In the genomic region with DNA sequence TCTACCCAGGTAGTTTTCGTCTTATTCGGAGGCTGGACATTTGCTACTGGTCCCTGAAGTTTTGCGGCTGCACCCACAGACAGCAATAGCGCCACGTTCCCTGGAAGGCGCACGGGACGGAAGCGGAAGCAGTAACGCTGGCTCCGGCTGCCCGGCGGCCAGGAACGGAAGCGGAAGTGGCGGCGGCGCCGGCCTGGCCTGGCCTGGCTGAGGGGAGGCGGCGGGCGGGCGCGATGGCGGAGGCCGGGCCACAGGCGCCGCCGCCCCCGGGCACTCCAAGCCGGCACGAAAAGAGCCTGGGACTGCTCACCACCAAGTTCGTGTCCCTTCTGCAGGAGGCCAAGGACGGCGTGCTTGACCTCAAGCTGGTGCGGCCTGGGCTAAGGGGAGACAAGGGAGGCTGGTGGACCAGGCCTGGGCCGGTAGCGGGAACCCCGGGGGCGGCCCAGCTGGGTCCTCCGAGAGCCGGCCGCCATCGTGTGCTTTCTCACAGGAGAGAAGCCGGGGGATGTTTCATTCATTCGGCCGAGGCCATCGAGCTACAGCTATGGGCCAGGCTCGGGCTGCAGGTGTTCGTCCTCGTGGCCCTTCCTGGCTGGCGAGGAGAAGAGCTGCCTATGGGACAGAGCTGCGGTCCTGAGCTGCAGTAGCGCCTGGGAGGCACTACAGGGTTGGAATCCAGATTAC, we compare ENCODE assay signal across 1 cellular context.
A peak's percentile ranks its signal among the peaks of the same experiment; 100 is the strongest.
TF ChIP-seq lines count a peak whose summit lies in the region.

A gene with protein sequence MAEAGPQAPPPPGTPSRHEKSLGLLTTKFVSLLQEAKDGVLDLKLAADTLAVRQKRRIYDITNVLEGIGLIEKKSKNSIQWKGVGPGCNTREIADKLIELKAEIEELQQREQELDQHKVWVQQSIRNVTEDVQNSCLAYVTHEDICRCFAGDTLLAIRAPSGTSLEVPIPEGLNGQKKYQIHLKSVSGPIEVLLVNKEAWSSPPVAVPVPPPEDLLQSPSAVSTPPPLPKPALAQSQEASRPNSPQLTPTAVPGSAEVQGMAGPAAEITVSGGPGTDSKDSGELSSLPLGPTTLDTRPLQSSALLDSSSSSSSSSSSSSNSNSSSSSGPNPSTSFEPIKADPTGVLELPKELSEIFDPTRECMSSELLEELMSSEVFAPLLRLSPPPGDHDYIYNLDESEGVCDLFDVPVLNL (plus strand): TSS at position 161 of the 687 bp plus-strand sequence. CDS start 73 bp downstream, at position 234.

TF ChIP-seq in GM12878, 131 proteins besides CTCF, POLR2A, EP300 and RAD21 (continued from another document and continues in another):
- TF ChIP-seq, protein P1, sequence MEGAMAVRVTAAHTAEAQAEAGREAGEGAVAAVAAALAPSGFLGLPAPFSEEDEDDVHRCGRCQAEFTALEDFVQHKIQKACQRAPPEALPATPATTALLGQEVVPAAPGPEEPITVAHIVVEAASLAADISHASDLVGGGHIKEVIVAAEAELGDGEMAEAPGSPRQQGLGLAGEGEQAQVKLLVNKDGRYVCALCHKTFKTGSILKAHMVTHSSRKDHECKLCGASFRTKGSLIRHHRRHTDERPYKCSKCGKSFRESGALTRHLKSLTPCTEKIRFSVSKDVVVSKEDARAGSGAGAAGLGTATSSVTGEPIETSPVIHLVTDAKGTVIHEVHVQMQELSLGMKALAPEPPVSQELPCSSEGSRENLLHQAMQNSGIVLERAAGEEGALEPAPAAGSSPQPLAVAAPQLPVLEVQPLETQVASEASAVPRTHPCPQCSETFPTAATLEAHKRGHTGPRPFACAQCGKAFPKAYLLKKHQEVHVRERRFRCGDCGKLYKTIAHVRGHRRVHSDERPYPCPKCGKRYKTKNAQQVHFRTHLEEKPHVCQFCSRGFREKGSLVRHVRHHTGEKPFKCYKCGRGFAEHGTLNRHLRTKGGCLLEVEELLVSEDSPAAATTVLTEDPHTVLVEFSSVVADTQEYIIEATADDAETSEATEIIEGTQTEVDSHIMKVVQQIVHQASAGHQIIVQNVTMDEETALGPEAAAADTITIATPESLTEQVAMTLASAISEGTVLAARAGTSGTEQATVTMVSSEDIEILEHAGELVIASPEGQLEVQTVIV (IDR thresholded peaks at IDR 0.05; ENCODE audit: borderline replicate concordance, partially characterized antibody) = peak; percentile 76
- TF ChIP-seq ZNF217 (IDR thresholded peaks at IDR 0.05) = no peak
- no peak for TF ChIP-seq SUZ12 (IDR thresholded peaks at IDR 0.05; ENCODE audit: unreplicated experiment)
- TF ChIP-seq, protein P2, sequence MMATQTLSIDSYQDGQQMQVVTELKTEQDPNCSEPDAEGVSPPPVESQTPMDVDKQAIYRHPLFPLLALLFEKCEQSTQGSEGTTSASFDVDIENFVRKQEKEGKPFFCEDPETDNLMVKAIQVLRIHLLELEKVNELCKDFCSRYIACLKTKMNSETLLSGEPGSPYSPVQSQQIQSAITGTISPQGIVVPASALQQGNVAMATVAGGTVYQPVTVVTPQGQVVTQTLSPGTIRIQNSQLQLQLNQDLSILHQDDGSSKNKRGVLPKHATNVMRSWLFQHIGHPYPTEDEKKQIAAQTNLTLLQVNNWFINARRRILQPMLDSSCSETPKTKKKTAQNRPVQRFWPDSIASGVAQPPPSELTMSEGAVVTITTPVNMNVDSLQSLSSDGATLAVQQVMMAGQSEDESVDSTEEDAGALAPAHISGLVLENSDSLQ (IDR thresholded peaks at IDR 0.05) = 0 out of 2 replicates have a peak, but pooled peaks have one; percentile 12
- no peak for TF ChIP-seq ZNF24 (IDR thresholded peaks at IDR 0.05)
- TF ChIP-seq NR2F1 (conservative IDR thresholded peaks at IDR 0.05) = peak; percentile 60; the same call in 1 of the 2 replicates
- TF ChIP-seq CBX3 (IDR thresholded peaks at IDR 0.05; ENCODE audit: borderline replicate concordance, low read depth) = no peak
- TF ChIP-seq, protein P3, sequence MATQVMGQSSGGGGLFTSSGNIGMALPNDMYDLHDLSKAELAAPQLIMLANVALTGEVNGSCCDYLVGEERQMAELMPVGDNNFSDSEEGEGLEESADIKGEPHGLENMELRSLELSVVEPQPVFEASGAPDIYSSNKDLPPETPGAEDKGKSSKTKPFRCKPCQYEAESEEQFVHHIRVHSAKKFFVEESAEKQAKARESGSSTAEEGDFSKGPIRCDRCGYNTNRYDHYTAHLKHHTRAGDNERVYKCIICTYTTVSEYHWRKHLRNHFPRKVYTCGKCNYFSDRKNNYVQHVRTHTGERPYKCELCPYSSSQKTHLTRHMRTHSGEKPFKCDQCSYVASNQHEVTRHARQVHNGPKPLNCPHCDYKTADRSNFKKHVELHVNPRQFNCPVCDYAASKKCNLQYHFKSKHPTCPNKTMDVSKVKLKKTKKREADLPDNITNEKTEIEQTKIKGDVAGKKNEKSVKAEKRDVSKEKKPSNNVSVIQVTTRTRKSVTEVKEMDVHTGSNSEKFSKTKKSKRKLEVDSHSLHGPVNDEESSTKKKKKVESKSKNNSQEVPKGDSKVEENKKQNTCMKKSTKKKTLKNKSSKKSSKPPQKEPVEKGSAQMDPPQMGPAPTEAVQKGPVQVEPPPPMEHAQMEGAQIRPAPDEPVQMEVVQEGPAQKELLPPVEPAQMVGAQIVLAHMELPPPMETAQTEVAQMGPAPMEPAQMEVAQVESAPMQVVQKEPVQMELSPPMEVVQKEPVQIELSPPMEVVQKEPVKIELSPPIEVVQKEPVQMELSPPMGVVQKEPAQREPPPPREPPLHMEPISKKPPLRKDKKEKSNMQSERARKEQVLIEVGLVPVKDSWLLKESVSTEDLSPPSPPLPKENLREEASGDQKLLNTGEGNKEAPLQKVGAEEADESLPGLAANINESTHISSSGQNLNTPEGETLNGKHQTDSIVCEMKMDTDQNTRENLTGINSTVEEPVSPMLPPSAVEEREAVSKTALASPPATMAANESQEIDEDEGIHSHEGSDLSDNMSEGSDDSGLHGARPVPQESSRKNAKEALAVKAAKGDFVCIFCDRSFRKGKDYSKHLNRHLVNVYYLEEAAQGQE (IDR thresholded peaks at IDR 0.05; ENCODE audit: low read depth, low read length) = no peak
- peak; percentile 94 for TF ChIP-seq SUPT20H (IDR thresholded peaks at IDR 0.05; ENCODE audit: borderline replicate concordance, control insufficient read depth, low read depth, low read length)
- no peak for TF ChIP-seq PAX5 (IDR thresholded peaks at IDR 0.05; ENCODE audit: borderline replicate concordance, low read depth, low read length)
- TF ChIP-seq CREM (IDR thresholded peaks at IDR 0.05; ENCODE audit: low read depth) = peak; percentile 67
- TF ChIP-seq CHD4 (IDR thresholded peaks at IDR 0.05) = no peak
- TF ChIP-seq, protein P4, sequence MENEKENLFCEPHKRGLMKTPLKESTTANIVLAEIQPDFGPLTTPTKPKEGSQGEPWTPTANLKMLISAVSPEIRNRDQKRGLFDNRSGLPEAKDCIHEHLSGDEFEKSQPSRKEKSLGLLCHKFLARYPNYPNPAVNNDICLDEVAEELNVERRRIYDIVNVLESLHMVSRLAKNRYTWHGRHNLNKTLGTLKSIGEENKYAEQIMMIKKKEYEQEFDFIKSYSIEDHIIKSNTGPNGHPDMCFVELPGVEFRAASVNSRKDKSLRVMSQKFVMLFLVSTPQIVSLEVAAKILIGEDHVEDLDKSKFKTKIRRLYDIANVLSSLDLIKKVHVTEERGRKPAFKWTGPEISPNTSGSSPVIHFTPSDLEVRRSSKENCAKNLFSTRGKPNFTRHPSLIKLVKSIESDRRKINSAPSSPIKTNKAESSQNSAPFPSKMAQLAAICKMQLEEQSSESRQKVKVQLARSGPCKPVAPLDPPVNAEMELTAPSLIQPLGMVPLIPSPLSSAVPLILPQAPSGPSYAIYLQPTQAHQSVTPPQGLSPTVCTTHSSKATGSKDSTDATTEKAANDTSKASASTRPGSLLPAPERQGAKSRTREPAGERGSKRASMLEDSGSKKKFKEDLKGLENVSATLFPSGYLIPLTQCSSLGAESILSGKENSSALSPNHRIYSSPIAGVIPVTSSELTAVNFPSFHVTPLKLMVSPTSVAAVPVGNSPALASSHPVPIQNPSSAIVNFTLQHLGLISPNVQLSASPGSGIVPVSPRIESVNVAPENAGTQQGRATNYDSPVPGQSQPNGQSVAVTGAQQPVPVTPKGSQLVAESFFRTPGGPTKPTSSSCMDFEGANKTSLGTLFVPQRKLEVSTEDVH (IDR thresholded peaks at IDR 0.05; ENCODE audit: low read depth, partially characterized antibody) = no peak
- TF ChIP-seq, protein P5, sequence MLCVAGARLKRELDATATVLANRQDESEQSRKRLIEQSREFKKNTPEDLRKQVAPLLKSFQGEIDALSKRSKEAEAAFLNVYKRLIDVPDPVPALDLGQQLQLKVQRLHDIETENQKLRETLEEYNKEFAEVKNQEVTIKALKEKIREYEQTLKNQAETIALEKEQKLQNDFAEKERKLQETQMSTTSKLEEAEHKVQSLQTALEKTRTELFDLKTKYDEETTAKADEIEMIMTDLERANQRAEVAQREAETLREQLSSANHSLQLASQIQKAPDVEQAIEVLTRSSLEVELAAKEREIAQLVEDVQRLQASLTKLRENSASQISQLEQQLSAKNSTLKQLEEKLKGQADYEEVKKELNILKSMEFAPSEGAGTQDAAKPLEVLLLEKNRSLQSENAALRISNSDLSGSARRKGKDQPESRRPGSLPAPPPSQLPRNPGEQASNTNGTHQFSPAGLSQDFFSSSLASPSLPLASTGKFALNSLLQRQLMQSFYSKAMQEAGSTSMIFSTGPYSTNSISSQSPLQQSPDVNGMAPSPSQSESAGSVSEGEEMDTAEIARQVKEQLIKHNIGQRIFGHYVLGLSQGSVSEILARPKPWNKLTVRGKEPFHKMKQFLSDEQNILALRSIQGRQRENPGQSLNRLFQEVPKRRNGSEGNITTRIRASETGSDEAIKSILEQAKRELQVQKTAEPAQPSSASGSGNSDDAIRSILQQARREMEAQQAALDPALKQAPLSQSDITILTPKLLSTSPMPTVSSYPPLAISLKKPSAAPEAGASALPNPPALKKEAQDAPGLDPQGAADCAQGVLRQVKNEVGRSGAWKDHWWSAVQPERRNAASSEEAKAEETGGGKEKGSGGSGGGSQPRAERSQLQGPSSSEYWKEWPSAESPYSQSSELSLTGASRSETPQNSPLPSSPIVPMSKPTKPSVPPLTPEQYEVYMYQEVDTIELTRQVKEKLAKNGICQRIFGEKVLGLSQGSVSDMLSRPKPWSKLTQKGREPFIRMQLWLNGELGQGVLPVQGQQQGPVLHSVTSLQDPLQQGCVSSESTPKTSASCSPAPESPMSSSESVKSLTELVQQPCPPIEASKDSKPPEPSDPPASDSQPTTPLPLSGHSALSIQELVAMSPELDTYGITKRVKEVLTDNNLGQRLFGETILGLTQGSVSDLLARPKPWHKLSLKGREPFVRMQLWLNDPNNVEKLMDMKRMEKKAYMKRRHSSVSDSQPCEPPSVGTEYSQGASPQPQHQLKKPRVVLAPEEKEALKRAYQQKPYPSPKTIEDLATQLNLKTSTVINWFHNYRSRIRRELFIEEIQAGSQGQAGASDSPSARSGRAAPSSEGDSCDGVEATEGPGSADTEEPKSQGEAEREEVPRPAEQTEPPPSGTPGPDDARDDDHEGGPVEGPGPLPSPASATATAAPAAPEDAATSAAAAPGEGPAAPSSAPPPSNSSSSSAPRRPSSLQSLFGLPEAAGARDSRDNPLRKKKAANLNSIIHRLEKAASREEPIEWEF (IDR thresholded peaks at IDR 0.05; ENCODE audit: insufficient replicate concordance, low read depth, low read length) = no peak
- peak; percentile 54; the same call in 1 of the 2 replicates for TF ChIP-seq CHD2 (IDR thresholded peaks at IDR 0.05; ENCODE audit: borderline replicate concordance, low read depth, low read length)
- peak; percentile 68 for TF ChIP-seq HCFC1 (IDR thresholded peaks at IDR 0.05; ENCODE audit: low read length)
- no peak for TF ChIP-seq RELA (IDR thresholded peaks at IDR 0.05; ENCODE audit: borderline replicate concordance, partially characterized antibody)
- TF ChIP-seq DPF2 (IDR thresholded peaks at IDR 0.05) = peak; percentile 73; the same call in 1 of the 2 replicates
- no peak for TF ChIP-seq JUND (IDR thresholded peaks at IDR 0.05; ENCODE audit: low read depth, low read length)
- no peak for TF ChIP-seq FOXK2 (IDR thresholded peaks at IDR 0.05)
- TF ChIP-seq IKZF1 (conservative IDR thresholded peaks at IDR 0.05) = peak; percentile 93
- TF ChIP-seq BMI1 (IDR thresholded peaks at IDR 0.05; ENCODE audit: borderline replicate concordance) = no peak
- no peak for TF ChIP-seq BCL11A (IDR thresholded peaks at IDR 0.05; ENCODE audit: low read depth, low read length)
- TF ChIP-seq, protein P6, sequence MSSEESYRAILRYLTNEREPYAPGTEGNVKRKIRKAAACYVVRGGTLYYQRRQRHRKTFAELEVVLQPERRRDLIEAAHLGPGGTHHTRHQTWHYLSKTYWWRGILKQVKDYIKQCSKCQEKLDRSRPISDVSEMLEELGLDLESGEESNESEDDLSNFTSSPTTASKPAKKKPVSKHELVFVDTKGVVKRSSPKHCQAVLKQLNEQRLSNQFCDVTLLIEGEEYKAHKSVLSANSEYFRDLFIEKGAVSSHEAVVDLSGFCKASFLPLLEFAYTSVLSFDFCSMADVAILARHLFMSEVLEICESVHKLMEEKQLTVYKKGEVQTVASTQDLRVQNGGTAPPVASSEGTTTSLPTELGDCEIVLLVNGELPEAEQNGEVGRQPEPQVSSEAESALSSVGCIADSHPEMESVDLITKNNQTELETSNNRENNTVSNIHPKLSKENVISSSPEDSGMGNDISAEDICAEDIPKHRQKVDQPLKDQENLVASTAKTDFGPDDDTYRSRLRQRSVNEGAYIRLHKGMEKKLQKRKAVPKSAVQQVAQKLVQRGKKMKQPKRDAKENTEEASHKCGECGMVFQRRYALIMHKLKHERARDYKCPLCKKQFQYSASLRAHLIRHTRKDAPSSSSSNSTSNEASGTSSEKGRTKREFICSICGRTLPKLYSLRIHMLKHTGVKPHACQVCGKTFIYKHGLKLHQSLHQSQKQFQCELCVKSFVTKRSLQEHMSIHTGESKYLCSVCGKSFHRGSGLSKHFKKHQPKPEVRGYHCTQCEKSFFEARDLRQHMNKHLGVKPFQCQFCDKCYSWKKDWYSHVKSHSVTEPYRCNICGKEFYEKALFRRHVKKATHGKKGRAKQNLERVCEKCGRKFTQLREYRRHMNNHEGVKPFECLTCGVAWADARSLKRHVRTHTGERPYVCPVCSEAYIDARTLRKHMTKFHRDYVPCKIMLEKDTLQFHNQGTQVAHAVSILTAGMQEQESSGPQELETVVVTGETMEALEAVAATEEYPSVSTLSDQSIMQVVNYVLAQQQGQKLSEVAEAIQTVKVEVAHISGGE (CRISPR knock-in tag; IDR thresholded peaks at IDR 0.05) = no peak
- peak; percentile 97 for TF ChIP-seq GATAD2B (conservative IDR thresholded peaks at IDR 0.05; ENCODE audit: low read depth)
- TF ChIP-seq RFX5 (IDR thresholded peaks at IDR 0.05; ENCODE audit: low read depth, low read length) = no peak
- no peak for TF ChIP-seq SMAD1 (IDR thresholded peaks at IDR 0.05; ENCODE audit: low read depth, partially characterized antibody)
- no peak for TF ChIP-seq PAX8 (IDR thresholded peaks at IDR 0.05)
- no peak for TF ChIP-seq EZH2 (IDR thresholded peaks at IDR 0.05; ENCODE audit: borderline replicate concordance, control insufficient read depth, low read depth, low read length)
- TF ChIP-seq NR2C2 (IDR thresholded peaks at IDR 0.05; ENCODE audit: borderline replicate concordance, control insufficient read depth, insufficient read length, low read depth) = no peak
